ENCODE assay signal across 9 cellular contexts in the genomic region with DNA sequence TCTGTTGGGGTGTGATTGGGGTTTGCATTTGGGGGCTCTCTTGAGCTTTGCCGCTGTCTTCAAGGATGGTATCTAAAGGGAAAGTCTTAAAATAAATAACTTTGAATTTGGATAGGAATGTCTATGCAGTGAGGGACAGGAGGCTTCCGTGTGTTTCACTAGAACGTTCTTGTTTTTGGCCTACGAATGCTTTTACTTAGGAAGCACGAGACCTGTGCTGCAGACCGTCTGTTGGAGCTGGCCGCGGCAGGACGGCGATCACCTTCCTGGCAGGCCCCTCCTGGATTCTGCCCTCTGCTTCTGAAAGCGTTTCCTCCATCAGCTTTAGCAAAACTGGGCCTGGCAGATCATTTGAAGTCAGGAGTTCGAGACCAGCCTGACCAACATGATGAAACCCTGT. TPM values are rescaled to one million over a fixed set of nuclear protein-coding genes. Genes with fewer than 3 reads are reported as not detected.
DNase-seq lines count a peak whose midpoint lies in the region; TF ChIP-seq lines count a peak whose summit lies in the region.
"Had no signal": no experiment of that assay in that cellular context is flagged by ENCODE, and none has a peak within 500 bp of the region (broad histone marks: within the 10 kb centered on the region; RNA-seq: fewer than 3 reads in every experiment).

No MANE protein-coding gene starts in this region.

- H3K27ac Mint-ChIP-seq in T-helper 1 cell treated with Interleukin-12 subunit alpha and Interleukin-12 subunit beta and Interleukin-4 antibody, amounts not matched to agents 30 μg/mL and 1 μg/mL, for 36 hours: peak overlapping the region; percentile 89
- peak overlapping the region; percentile 95 for H3K27ac Mint-ChIP-seq in MCF 10A (ENCODE audit: low read depth, unreplicated experiment)

- TF ChIP-seq POLR2A in suprapubic skin (IDR thresholded peaks at IDR 0.05): no peak

- H3K4me3 ChIP-seq in suprapubic skin: peak overlapping the region; percentile 55

- H3K4me3 Mint-ChIP-seq in T-helper 1 cell treated with Interleukin-12 subunit alpha and Interleukin-12 subunit beta and Interleukin-4 antibody, amounts not matched to agents 30 μg/mL and 1 μg/mL, for 36 hours: peak overlapping the region; percentile 87
- H3K4me3 Mint-ChIP-seq in MCF 10A (ENCODE audit: unreplicated experiment): peak overlapping the region; percentile 87

- H3K27ac ChIP-seq in suprapubic skin: peak overlapping the region; percentile 91

- TF ChIP-seq CTCF in MCF 10A (IDR thresholded peaks at IDR 0.05; ENCODE audit: unreplicated experiment) (no peak), suprapubic skin (IDR thresholded peaks at IDR 0.05) (no peak)

- H3K9me3 ChIP-seq in suprapubic skin: no peaks in the 10 kb centered on the region

- H3K9me3 Mint-ChIP-seq in T-helper 1 cell treated with Interleukin-12 subunit alpha and Interleukin-12 subunit beta and Interleukin-4 antibody, amounts not matched to agents 30 μg/mL and 1 μg/mL, for 36 hours: no peaks in the 10 kb centered on the region
- H3K9me3 Mint-ChIP-seq in MCF 10A (ENCODE audit: unreplicated experiment): no peaks in the 10 kb centered on the region

- no TSS peak for BruUV-seq in MCF 10A (replicated peaks; lab: Mats Ljungman, UMichigan)

- TF ChIP-seq EP300 in suprapubic skin (IDR thresholded peaks at IDR 0.05): no peak

- H3K36me3 Mint-ChIP-seq in T-helper 1 cell treated with Interleukin-12 subunit alpha and Interleukin-12 subunit beta and Interleukin-4 antibody, amounts not matched to agents 30 μg/mL and 1 μg/mL, for 36 hours (ENCODE audit: low read depth): peaks cover 3% of the 10 kb centered on the region
- H3K36me3 Mint-ChIP-seq in MCF 10A (ENCODE audit: insufficient read depth, unreplicated experiment): peaks cover 42% of the 10 kb centered on the region

- peaks cover 19% of the 10 kb centered on the region for H3K36me3 ChIP-seq in suprapubic skin

- no peaks in the 10 kb centered on the region for H3K27me3 Mint-ChIP-seq in T-helper 1 cell treated with Interleukin-12 subunit alpha and Interleukin-12 subunit beta and Interleukin-4 antibody, amounts not matched to agents 30 μg/mL and 1 μg/mL, for 36 hours (ENCODE audit: low read depth)
- no peaks in the 10 kb centered on the region for H3K27me3 Mint-ChIP-seq in MCF 10A (ENCODE audit: insufficient read depth, unreplicated experiment)

- H3K4me1 ChIP-seq in suprapubic skin: peaks cover 57% of the 10 kb centered on the region

- intact Hi-C loops in MCF 10A (cut with micrococcal nuclease): no loop called here

- CTCF ChIA-PET in MCF 10A (lab: Yijun Ruan, JAX): interaction anchor here (0.7 kb wide), 1 partner anchor 15 kb away, joined by 4 read pairs; no protein-coding TSS in a partner anchor

- 43% methylated on average over 12 of the region's 12 CpGs for WGBS in suprapubic skin

- no peaks in the 10 kb centered on the region for H3K27me3 ChIP-seq in suprapubic skin

- no peak for DNase-seq in T-helper 1 cell
- no peak for DNase-seq in MCF 10A (ENCODE audit: unreplicated experiment)
- DNase-seq in lung microvascular endothelial cell (ENCODE audit: low read depth in 2 of 2): peak; percentile 68 to 93
- no peak for DNase-seq in suprapubic skin (ENCODE audit: low spot score in 2 of 2)
- DNase-seq in epidermal melanocyte (ENCODE audit: insufficient read length, low spot score): no peak
- no peak for DNase-seq in HT-29 (ENCODE audit: low spot score)
- no peak for DNase-seq in stimulated activated CD4-positive, alpha-beta T cell treated with anti-CD3 and anti-CD28 coated beads, Interleukin-2, amount 100 ng/mL, for 24 hours
- DNase-seq: NCI-H510A had no signal

- POLR2A ChIA-PET in MCF 10A (lab: Yijun Ruan, JAX): interaction anchor here (1.5 to 3.4 kb wide), 6 partner anchors 7 to 84 kb away, joined by 4 to 25 read pairs (median 10); a partner anchor contains a TSS

- peaks cover 21% of the 10 kb centered on the region for H3K4me1 Mint-ChIP-seq in T-helper 1 cell treated with Interleukin-12 subunit alpha and Interleukin-12 subunit beta and Interleukin-4 antibody, amounts not matched to agents 30 μg/mL and 1 μg/mL, for 36 hours (ENCODE audit: low read depth)
- H3K4me1 Mint-ChIP-seq in MCF 10A (ENCODE audit: insufficient read depth, unreplicated experiment): peaks cover 18% of the 10 kb centered on the region

RNA-seq across cellular contexts. Expression of a gene that starts 44.0 kb away (rescaled TPM):
- 37.7 and 43.8 TPM in 2 replicates for total RNA-seq in MCF 10A (2022)
- total RNA-seq in lung microvascular endothelial cell: 16.3 and 17.7 TPM in 2 replicates
- 10 to 100 TPM; 37.5 to 68.5 (median 46.6) TPM for total RNA-seq in suprapubic skin
- 40.7 and 63.4 TPM in 2 replicates for total RNA-seq in HT-29 (2014; rRNA removed; shearing (Covaris generic))

RNA-seq across cellular contexts. Expression of a gene that starts 49.4 kb away (rescaled TPM):
- total RNA-seq in MCF 10A (2022) (26.5 and 35.0 TPM in 2 replicates), lung microvascular endothelial cell (19.2 and 20.2 TPM in 2 replicates), suprapubic skin (10 to 100 TPM; 26.2 to 81.2 (median 52.2) TPM)
- 74.5 and 81.3 TPM in 2 replicates for total RNA-seq in HT-29 (2014; rRNA removed; shearing (Covaris generic))

Comparison
In these comparisons a context has a peak if more than half of its experiments do, and no peak if none do; other contexts are left out.
1. DNase-seq: peak in lung microvascular endothelial cell (2 of 2); none in T-helper 1 cell (0 of 5), MCF 10A (single experiment), suprapubic skin (0 of 2), epidermal melanocyte (single experiment), HT-29 (single experiment) and stimulated activated CD4-positive, alpha-beta T cell treated with anti-CD3 and anti-CD28 coated beads, Interleukin-2, amount 100 ng/mL, for 24 hours (0 of 2).